ENCODE assay signal across 21 cellular contexts in the genomic region with DNA sequence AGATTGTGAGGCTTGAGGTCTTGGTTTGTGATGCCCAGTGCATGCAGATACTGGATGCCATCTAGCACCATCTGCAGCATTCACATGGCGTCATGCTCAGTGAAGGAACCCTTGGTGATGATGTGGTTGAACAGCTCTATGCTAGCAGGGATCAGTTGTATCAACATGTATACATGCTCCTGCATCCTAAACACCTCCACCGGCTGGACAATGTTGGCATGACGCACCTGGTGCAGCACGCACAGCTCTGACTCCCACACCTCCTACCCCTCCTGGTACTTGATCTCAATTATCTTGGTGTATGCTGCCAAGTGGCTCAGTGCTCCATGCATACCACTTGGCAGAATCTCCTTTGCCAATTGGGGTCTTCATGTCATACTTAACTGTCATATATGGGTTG. TPM values are rescaled to one million over a fixed set of nuclear protein-coding genes. Genes with fewer than 3 reads are reported as not detected.
A peak's percentile ranks its signal among the peaks of the same experiment; 100 is the strongest.
DNase-seq lines count a peak whose midpoint lies in the region; ATAC-seq, FAIRE-seq and TF ChIP-seq lines count a peak whose summit lies in the region.
"Had no signal": no experiment of that assay in that cellular context is flagged by ENCODE, and none has a peak within 500 bp of the region (broad histone marks: within the 10 kb centered on the region; RNA-seq: fewer than 3 reads in every experiment).

No MANE protein-coding gene starts in this region.

- no peak for TF ChIP-seq POLR2A in HCT116 (IDR thresholded peaks at IDR 0.05; ENCODE audit: borderline replicate concordance, extremely low read depth, insufficient read depth, insufficient read length)

- CTCF ChIA-PET in HCT116 (lab: Charles Lee), result no interaction called here

- H3K9me3 ChIP-seq in HCT116 (ENCODE audit: control insufficient read depth in 1 of 2, insufficient read depth in 1 of 2, low read depth in 1 of 2, low read length in 2 of 2), result no peaks in the 10 kb centered on the region
- H3K9me3 ChIP-seq in T-helper 17 cell (ENCODE audit: control insufficient read depth, low read length, poor library complexity, severe bottlenecking), result no peaks in the 10 kb centered on the region
- H3K9me3 ChIP-seq: BLaER1, MG63, SJSA1 had no signal

- peak overlapping the region; percentile 33 for H3K4me3 Mint-ChIP-seq in T-helper 17 cell
- no peak overlapping the region for H3K4me3 Mint-ChIP-seq in natural killer cell treated with Interleukin-12 subunit alpha and Interleukin-12 subunit beta and Interleukin-15 and Interleukin-18, amount 100 ng/mL, for 72 hours
- H3K4me3 Mint-ChIP-seq: CD4-positive, alpha-beta T cell had no signal

- RAD21 ChIA-PET in HCT116 (lab: Charles Lee; ENCODE audit: low non-redundant PET in 1 of 2, low total read pairs in 2 of 2, uncharacterized antibody in 2 of 2, unreplicated experiment in 2 of 2), result no interaction called here

- no peaks in the 10 kb centered on the region for H3K9me2 ChIP-seq in HCT116 (ENCODE audit: insufficient read depth)

- peaks cover 15% of the 10 kb centered on the region for H3K36me3 Mint-ChIP-seq in T-helper 17 cell (ENCODE audit: low read depth)
- H3K36me3 Mint-ChIP-seq in natural killer cell treated with Interleukin-12 subunit alpha and Interleukin-12 subunit beta and Interleukin-15 and Interleukin-18, amount 100 ng/mL, for 72 hours, result peaks cover 30% of the 10 kb centered on the region

- no TSS peak for BruUV-seq in HCT116 (replicated peaks; lab: Mats Ljungman, UMichigan)

- no peaks in the 10 kb centered on the region for H3K9me3 Mint-ChIP-seq in natural killer cell treated with Interleukin-12 subunit alpha and Interleukin-12 subunit beta and Interleukin-15 and Interleukin-18, amount 100 ng/mL, for 72 hours
- H3K9me3 Mint-ChIP-seq: CD4-positive, alpha-beta T cell had no signal

- H3K27me3 Mint-ChIP-seq in T-helper 17 cell, result no peaks in the 10 kb centered on the region
- no peaks in the 10 kb centered on the region for H3K27me3 Mint-ChIP-seq in natural killer cell treated with Interleukin-12 subunit alpha and Interleukin-12 subunit beta and Interleukin-15 and Interleukin-18, amount 100 ng/mL, for 72 hours
- H3K27me3 Mint-ChIP-seq: CD4-positive, alpha-beta T cell had no signal

- ATAC-seq in HCT116, result peak; percentile 42; the same call in 1 of the 2 replicates
- ATAC-seq in T-helper 17 cell, result peak; percentile 14
- peak; percentile 27 to 53 for ATAC-seq in natural killer cell treated with Interleukin-12 subunit alpha and Interleukin-12 subunit beta and Interleukin-15 and Interleukin-18, amount 100 ng/mL, for 72 hours
- no peak for ATAC-seq in GM21447 (IDR thresholded peaks at IDR 0.05; ENCODE audit: unreplicated experiment)
- ATAC-seq in GM19351 (IDR thresholded peaks at IDR 0.05; ENCODE audit: unreplicated experiment), result no peak
- ATAC-seq: Right ventricle myocardium inferior had no signal

- no peak for DNase-seq in HCT116 (ENCODE audit: low read depth, low spot score)
- DNase-seq in T-helper 17 cell, result no peak
- no peak for DNase-seq in natural killer cell treated with Interleukin-12 subunit alpha and Interleukin-12 subunit beta and Interleukin-15 and Interleukin-18, amount 100 ng/mL, for 72 hours (ENCODE audit: low spot score)
- DNase-seq in urothelium cell line (ENCODE audit: low spot score), result no peak
- DNase-seq in NK-92 (lab: John Stamatoyannopoulos, UW; ENCODE audit: unreplicated experiment), result no peak
- DNase-seq: ACHN; CD4-positive, alpha-beta T cell; COR-L47; Kasumi-1; MG63; NCI-H1417; NCI-H187; NCI-H510A had no signal

- intact Hi-C loops in HCT116 (cut with micrococcal nuclease), result no loop called here

- peak; percentile 17 for FAIRE-seq in urothelium cell line (lab: Jason Lieb, UNC)
- FAIRE-seq: GM18507, H1, RCC 7860 had no signal

- H3K4me1 Mint-ChIP-seq in T-helper 17 cell, result no peaks in the 10 kb centered on the region
- H3K4me1 Mint-ChIP-seq in natural killer cell treated with Interleukin-12 subunit alpha and Interleukin-12 subunit beta and Interleukin-15 and Interleukin-18, amount 100 ng/mL, for 72 hours (ENCODE audit: low read depth in 2 of 2), result peaks cover 0 to 6% of the 10 kb centered on the region in 2 donors

- no peak overlapping the region for H3K4me2 ChIP-seq in HCT116 (ENCODE audit: low read length)
- H3K4me2 ChIP-seq: BLaER1 had no signal

- TF ChIP-seq RAD21 in HCT116 (IDR thresholded peaks at IDR 0.05; ENCODE audit: low read depth), result no peak

- H3K27ac ChIP-seq in HCT116 (ENCODE audit: low read depth, low read length), result no peak overlapping the region
- H3K27ac ChIP-seq: BLaER1, SJSA1 had no signal

- TF ChIP-seq CTCF in HCT116 (IDR thresholded peaks at IDR 0.05 in 2 of 3, conservative IDR thresholded peaks at IDR 0.05 in 1 of 3; ENCODE audit: borderline replicate concordance in 1 of 3, insufficient read depth in 1 of 3, low read depth in 2 of 3, low read length in 2 of 3), result 0 out of 6 replicates have a peak, but pooled peaks of 2 of the 3 experiments have one; percentile 2 to 11

- peaks cover 4% of the 10 kb centered on the region; the same call in 1 of the 2 replicates for H4K20me1 ChIP-seq in HCT116 (ENCODE audit: insufficient read depth)

- H3K79me2 ChIP-seq in HCT116 (ENCODE audit: insufficient read depth, low read length), result no peaks in the 10 kb centered on the region; the same call in none of the 2 replicates

- H3K27me3 ChIP-seq in HCT116 (ENCODE audit: insufficient read depth, low read length), result no peaks in the 10 kb centered on the region
- H3K27me3 ChIP-seq: BLaER1, MG63, SJSA1 had no signal

- H3K27ac Mint-ChIP-seq in T-helper 17 cell, result no peak overlapping the region
- no peak overlapping the region for H3K27ac Mint-ChIP-seq in natural killer cell treated with Interleukin-12 subunit alpha and Interleukin-12 subunit beta and Interleukin-15 and Interleukin-18, amount 100 ng/mL, for 72 hours
- H3K27ac Mint-ChIP-seq: CD4-positive, alpha-beta T cell had no signal

- H3K4me3 ChIP-seq in HCT116 (replicated peaks in 1 of 2; ENCODE audit: low read depth in 1 of 2, low read length in 2 of 2), result no peak overlapping the region
- H3K4me3 ChIP-seq: BLaER1, MG63, SJSA1 had no signal

- H3K36me3 ChIP-seq in HCT116 (ENCODE audit: control insufficient read depth in 1 of 2, insufficient read depth in 2 of 2, low read length in 2 of 2), result peaks cover 33 to 40% of the 10 kb centered on the region in 2 experiments

- H3K9ac ChIP-seq in HCT116 (ENCODE audit: low read length), result no peak overlapping the region
- H3K9ac ChIP-seq: BLaER1 had no signal

- POLR2A ChIA-PET in HCT116 (lab: Charles Lee), result no interaction called here

- no peaks in the 10 kb centered on the region for H3K4me1 ChIP-seq in HCT116 (ENCODE audit: control insufficient read depth in 1 of 2, insufficient read depth in 2 of 2, low read length in 2 of 2)
- H3K4me1 ChIP-seq: BLaER1, SJSA1 had no signal

- no peak overlapping the region for H2AFZ ChIP-seq in HCT116 (ENCODE audit: low read depth, low read length, poor library complexity, severe bottlenecking)

TF ChIP-seq in HCT116, 20 proteins besides CTCF, POLR2A, EP300 and RAD21 (continues in another document):
- TF ChIP-seq EZH2 (IDR thresholded peaks at IDR 0.05) (no peak), JUND (IDR thresholded peaks at IDR 0.05) (no peak), FOSL1 (IDR thresholded peaks at IDR 0.05; ENCODE audit: low read depth) (no peak), CEBPB (IDR thresholded peaks at IDR 0.05; ENCODE audit: low read depth) (no peak), ZFX (IDR thresholded peaks at IDR 0.05) (no peak), EZH2phosphoT487 (IDR thresholded peaks at IDR 0.05; ENCODE audit: borderline replicate concordance) (no peak), TCF7L2 (IDR thresholded peaks at IDR 0.05; ENCODE audit: borderline replicate concordance, extremely low read depth, insufficient read depth, insufficient read length) (no peak), YY1 (IDR thresholded peaks at IDR 0.05; ENCODE audit: extremely low read depth, insufficient replicate concordance, low read depth, low read length) (no peak), EGR1 (IDR thresholded peaks at IDR 0.05; ENCODE audit: low read depth) (no peak), SP1 (IDR thresholded peaks at IDR 0.05; ENCODE audit: low read depth) (no peak), SIN3A (IDR thresholded peaks at IDR 0.05; ENCODE audit: low read depth) (no peak), ZNF274 (IDR thresholded peaks at IDR 0.05; ENCODE audit: low read depth, low read length) (no peak), POLR2AphosphoS5 (IDR thresholded peaks at IDR 0.05; ENCODE audit: low read depth, low read length) (no peak), ELF1 (IDR thresholded peaks at IDR 0.05; ENCODE audit: borderline replicate concordance, low read depth) (no peak), CBX3 (IDR thresholded peaks at IDR 0.05; ENCODE audit: low read depth) (no peak), SRF (IDR thresholded peaks at IDR 0.05; ENCODE audit: low read depth) (no peak)
- TF ChIP-seq, protein P1, sequence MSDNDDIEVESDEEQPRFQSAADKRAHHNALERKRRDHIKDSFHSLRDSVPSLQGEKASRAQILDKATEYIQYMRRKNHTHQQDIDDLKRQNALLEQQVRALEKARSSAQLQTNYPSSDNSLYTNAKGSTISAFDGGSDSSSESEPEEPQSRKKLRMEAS (IDR thresholded peaks at IDR 0.05), result no peak
- TF ChIP-seq, protein P2, sequence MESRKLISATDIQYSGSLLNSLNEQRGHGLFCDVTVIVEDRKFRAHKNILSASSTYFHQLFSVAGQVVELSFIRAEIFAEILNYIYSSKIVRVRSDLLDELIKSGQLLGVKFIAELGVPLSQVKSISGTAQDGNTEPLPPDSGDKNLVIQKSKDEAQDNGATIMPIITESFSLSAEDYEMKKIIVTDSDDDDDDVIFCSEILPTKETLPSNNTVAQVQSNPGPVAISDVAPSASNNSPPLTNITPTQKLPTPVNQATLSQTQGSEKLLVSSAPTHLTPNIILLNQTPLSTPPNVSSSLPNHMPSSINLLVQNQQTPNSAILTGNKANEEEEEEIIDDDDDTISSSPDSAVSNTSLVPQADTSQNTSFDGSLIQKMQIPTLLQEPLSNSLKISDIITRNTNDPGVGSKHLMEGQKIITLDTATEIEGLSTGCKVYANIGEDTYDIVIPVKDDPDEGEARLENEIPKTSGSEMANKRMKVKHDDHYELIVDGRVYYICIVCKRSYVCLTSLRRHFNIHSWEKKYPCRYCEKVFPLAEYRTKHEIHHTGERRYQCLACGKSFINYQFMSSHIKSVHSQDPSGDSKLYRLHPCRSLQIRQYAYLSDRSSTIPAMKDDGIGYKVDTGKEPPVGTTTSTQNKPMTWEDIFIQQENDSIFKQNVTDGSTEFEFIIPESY (IDR thresholded peaks at IDR 0.05; ENCODE audit: extremely low read depth, insufficient replicate concordance, low read length), result no peak

RNA-seq across cellular contexts. Expression of a gene that starts 49.1 kb away (rescaled TPM):
- total RNA-seq in HCT116 (2021; ENCODE audit: unreplicated experiment) (101 TPM), T-helper 17 cell (10 to 100 TPM; 61.0 to 73.7 TPM)
- 36.3 and 43.2 TPM in 2 replicates for polyA plus RNA-seq in HCT116 (2012)
- 10 to 100 TPM; 72.9 to 95.9 TPM for total RNA-seq in natural killer cell treated with Interleukin-12 subunit alpha and Interleukin-12 subunit beta and Interleukin-15 and Interleukin-18, amount 100 ng/mL, for 72 hours

RNA-seq across cellular contexts. Expression of a gene that starts 49.4 kb away (rescaled TPM):
- total RNA-seq in HCT116 (2021; ENCODE audit: unreplicated experiment), result 24.3 TPM
- polyA plus RNA-seq in HCT116 (2012), result 5.7 and 8.2 TPM in 2 replicates
- 10 to 100 TPM; 12.7 to 19.0 TPM for total RNA-seq in T-helper 17 cell
- total RNA-seq in natural killer cell treated with Interleukin-12 subunit alpha and Interleukin-12 subunit beta and Interleukin-15 and Interleukin-18, amount 100 ng/mL, for 72 hours, result 10 to 100 TPM; 19.2 to 22.1 TPM

Comparison
In these comparisons a context has a peak if more than half of its experiments do, and no peak if none do; other contexts are left out.
1. ATAC-seq: peak in HCT116 (single experiment), T-helper 17 cell (single experiment) and natural killer cell treated with Interleukin-12 subunit alpha and Interleukin-12 subunit beta and Interleukin-15 and Interleukin-18, amount 100 ng/mL, for 72 hours (2 of 2); none in GM21447 (single experiment) and GM19351 (single experiment).